ENCODE assay signal across 9 cellular contexts in the genomic region with DNA sequence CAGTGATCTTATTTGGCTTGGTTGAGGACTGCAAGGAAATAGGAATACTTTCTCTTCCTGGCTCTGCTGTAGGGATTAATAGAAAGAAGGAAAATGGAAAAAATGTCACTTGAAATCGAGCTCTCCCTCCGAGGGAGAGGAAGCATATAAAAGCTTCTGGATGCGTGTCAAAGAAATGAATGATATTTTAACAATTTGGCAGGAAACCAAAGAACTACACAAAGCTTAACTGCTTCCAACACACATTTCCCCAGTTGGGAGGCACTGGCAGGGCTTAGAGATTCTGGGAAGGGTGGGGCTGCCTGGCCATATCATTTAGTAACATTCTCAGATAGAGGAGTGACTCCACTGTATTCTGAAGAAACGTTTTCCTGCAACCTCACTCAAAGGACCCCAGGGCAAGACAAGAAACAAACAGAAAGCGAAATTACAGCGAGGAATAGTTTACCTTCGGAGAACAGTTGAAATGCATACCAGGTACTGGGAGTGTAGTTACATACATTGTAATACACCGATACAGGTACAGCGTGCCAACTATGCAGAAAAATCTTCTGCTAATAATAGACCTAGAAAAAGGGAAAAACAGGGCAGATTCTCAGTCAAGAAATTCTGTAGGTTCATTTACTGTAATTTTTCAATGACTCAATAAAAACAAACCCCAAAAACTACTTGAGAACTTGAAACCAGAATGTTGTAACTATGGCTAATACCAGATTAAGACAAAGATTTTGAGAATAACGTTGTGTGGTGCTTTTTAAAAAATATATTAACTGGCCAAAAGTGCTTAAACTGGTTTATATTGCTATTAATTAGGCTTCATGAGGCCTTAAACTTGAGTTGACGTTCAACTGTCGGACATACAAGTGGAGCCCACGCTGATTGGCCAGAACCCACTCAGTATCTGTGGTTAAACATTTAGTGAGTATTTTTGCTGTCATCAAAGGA.
DNase-seq lines count a peak whose midpoint lies in the region; ATAC-seq and TF ChIP-seq lines count a peak whose summit lies in the region.
"Had no signal": no experiment of that assay in that cellular context is flagged by ENCODE, and none has a peak within 500 bp of the region (broad histone marks: within the 10 kb centered on the region; RNA-seq: fewer than 3 reads in every experiment).

No MANE protein-coding gene starts in this region.

- no peaks in the 10 kb centered on the region for H3K27me3 Mint-ChIP-seq in stimulated activated naive B cell treated with anti-CD40 and anti-IgM and Interleukin-4, amounts not matched to agents 10 μg/mL and 1 μg/mL and 100 μg/mL, for 72 hours

- H3K27ac ChIP-seq in left ventricle myocardium inferior (replicated peaks) = peak overlapping the region; percentile 60

- peak overlapping the region; percentile 37 for H3K27ac Mint-ChIP-seq in stimulated activated naive B cell treated with anti-CD40 and anti-IgM and Interleukin-4, amounts not matched to agents 10 μg/mL and 1 μg/mL and 100 μg/mL, for 72 hours

- no peaks in the 10 kb centered on the region for H3K27me3 ChIP-seq in adipocyte (replicated peaks; ENCODE audit: control insufficient read depth, insufficient read depth, low read length)
- H3K27me3 ChIP-seq in left ventricle myocardium inferior (ENCODE audit: low read depth) = no peaks in the 10 kb centered on the region

- H3K4me1 ChIP-seq in adipocyte (ENCODE audit: control insufficient read depth, insufficient read depth, low read length) (peaks cover 57% of the 10 kb centered on the region), left ventricle myocardium inferior (peaks cover 90% of the 10 kb centered on the region)
- H3K4me1 ChIP-seq: HAP-1 had no signal

- TF ChIP-seq CTCF in HFF-Myc (IDR thresholded peaks at IDR 0.05; ENCODE audit: low read depth, low read length, missing control alignments) (no peak), left ventricle myocardium inferior (IDR thresholded peaks at IDR 0.05; ENCODE audit: borderline replicate concordance) (no peak)

- H3K4me1 Mint-ChIP-seq in stimulated activated naive B cell treated with anti-CD40 and anti-IgM and Interleukin-4, amounts not matched to agents 10 μg/mL and 1 μg/mL and 100 μg/mL, for 72 hours = peaks cover 21 to 42% of the 10 kb centered on the region in 2 donors

- H3K9me3 Mint-ChIP-seq in stimulated activated naive B cell treated with anti-CD40 and anti-IgM and Interleukin-4, amounts not matched to agents 10 μg/mL and 1 μg/mL and 100 μg/mL, for 72 hours = no peaks in the 10 kb centered on the region

- ATAC-seq in stimulated activated naive B cell treated with anti-CD40 and anti-IgM and Interleukin-4, amounts not matched to agents 10 μg/mL and 1 μg/mL and 100 μg/mL, for 72 hours (replicated peaks) = no peak
- ATAC-seq in HG02763 (IDR thresholded peaks at IDR 0.05; ENCODE audit: unreplicated experiment) (no peak), GM21381 (IDR thresholded peaks at IDR 0.05; ENCODE audit: unreplicated experiment) (no peak)

- H3K9me3 ChIP-seq in adipocyte (ENCODE audit: control insufficient read depth, low read length) (no peaks in the 10 kb centered on the region), left ventricle myocardium inferior (replicated peaks) (no peaks in the 10 kb centered on the region)
- H3K9me3 ChIP-seq: HAP-1 had no signal

- peak; percentile 42 for DNase-seq in HFF-Myc (ENCODE audit: extremely low read depth, low read depth)
- peak; percentile 80 for DNase-seq in adipocyte (ENCODE audit: low read depth)
- peak; percentile 26 for DNase-seq in left ventricle myocardium inferior
- DNase-seq in stimulated activated naive B cell treated with anti-CD40 and anti-IgM and Interleukin-4, amounts not matched to agents 10 μg/mL and 1 μg/mL and 100 μg/mL, for 72 hours = no peak
- DNase-seq in mucosa of gallbladder (ENCODE audit: low spot score) = no peak
- no peak for DNase-seq in DMS153 (lab: John Stamatoyannopoulos, UW)

- H3K4me3 ChIP-seq in HFF-Myc (replicated peaks; ENCODE audit: low read depth, low read length) (no peak overlapping the region), adipocyte (ENCODE audit: low read length) (peak overlapping the region; percentile 79), left ventricle myocardium inferior (peak overlapping the region; percentile 46)
- H3K4me3 ChIP-seq: HAP-1 had no signal

- no peaks in the 10 kb centered on the region for H3K36me3 ChIP-seq in adipocyte (ENCODE audit: control insufficient read depth, insufficient read depth, low read length, severe bottlenecking)
- no peaks in the 10 kb centered on the region for H3K36me3 ChIP-seq in left ventricle myocardium inferior
- H3K36me3 ChIP-seq: HAP-1 had no signal

- peaks cover 24 to 40% of the 10 kb centered on the region in 2 donors for H3K36me3 Mint-ChIP-seq in stimulated activated naive B cell treated with anti-CD40 and anti-IgM and Interleukin-4, amounts not matched to agents 10 μg/mL and 1 μg/mL and 100 μg/mL, for 72 hours

- peak overlapping the region in 1 of 2 donors; percentile 14 for H3K4me3 Mint-ChIP-seq in stimulated activated naive B cell treated with anti-CD40 and anti-IgM and Interleukin-4, amounts not matched to agents 10 μg/mL and 1 μg/mL and 100 μg/mL, for 72 hours

- intact Hi-C loops in left ventricle myocardium inferior (cut with micrococcal nuclease) = no loop called here

- H3K9ac ChIP-seq in adipocyte (ENCODE audit: low read length) = peak overlapping the region; percentile 69

Comparison
In these comparisons a context has a peak if more than half of its experiments do, and no peak if none do; other contexts are left out.
1. DNase-seq: peak in HFF-Myc (single experiment), adipocyte (single experiment) and left ventricle myocardium inferior (single experiment); none in stimulated activated naive B cell treated with anti-CD40 and anti-IgM and Interleukin-4, amounts not matched to agents 10 μg/mL and 1 μg/mL and 100 μg/mL, for 72 hours (single experiment), mucosa of gallbladder (single experiment) and DMS153 (single experiment).